32 cellular contexts compared by ENCODE assay signal in the genomic region with DNA sequence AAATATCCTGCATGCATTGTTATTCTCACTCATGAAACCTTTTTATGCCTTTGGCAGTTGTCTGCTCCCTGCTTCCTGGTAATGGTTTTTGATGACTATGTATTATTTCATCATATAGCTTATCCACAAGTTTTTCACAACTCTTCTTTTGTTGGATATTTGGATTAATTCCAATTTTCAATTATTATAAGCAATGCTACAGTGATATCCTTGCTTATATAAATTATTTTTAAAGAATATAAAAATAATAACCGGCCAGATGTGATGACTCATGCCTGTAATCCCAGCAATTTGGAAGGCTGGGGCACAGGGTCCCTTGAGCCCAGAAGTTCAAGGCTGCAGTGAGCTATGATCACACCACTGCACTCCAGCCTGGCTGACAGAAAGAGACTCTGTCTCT. TPM values are rescaled to one million over a fixed set of nuclear protein-coding genes. Genes with fewer than 3 reads are reported as not detected.
A peak's percentile ranks its signal among the peaks of the same experiment; 100 is the strongest.
DNase-seq lines count a peak whose midpoint lies in the region; ATAC-seq and TF ChIP-seq lines count a peak whose summit lies in the region.
"Had no signal": no experiment of that assay in that cellular context is flagged by ENCODE, and none has a peak within 500 bp of the region (broad histone marks: within the 10 kb centered on the region; RNA-seq: fewer than 3 reads in every experiment).

No MANE protein-coding gene starts in this region.

- H4K8ac ChIP-seq in mesenchymal stem cell (ENCODE audit: low read length) = no peak overlapping the region

- CTCF ChIA-PET in A673 (lab: Charles Lee) = no interaction called here

- no peak overlapping the region for H3K4ac ChIP-seq in mesenchymal stem cell (ENCODE audit: low read depth in 1 of 2, low read length in 2 of 2)

- H2BK120ac ChIP-seq in mesenchymal stem cell (ENCODE audit: low read depth, low read length) = no peak overlapping the region

- no peak for TF ChIP-seq POLR2A in lower leg skin (IDR thresholded peaks at IDR 0.05)

- DNase-seq in Right ventricle myocardium superior (no peak), right atrium auricular region (ENCODE audit: low spot score) (no peak), epithelial cell of esophagus (ENCODE audit: low read depth) (peak; percentile 64), mesenchymal stem cell (no peak), BE2C (no peak), lower leg skin (ENCODE audit: low spot score in 2 of 2) (no peak), DMS114 treated with DMSO at 0.1 percent for 48 hours (lab: John Stamatoyannopoulos, UW; ENCODE audit: unreplicated experiment) (no peak), A673 (ENCODE audit: low spot score) (no peak)
- DNase-seq: activated CD4-positive, alpha-beta T cell treated with anti-CD3 and anti-CD28 coated beads, Interleukin-2, amount 50 U/mL, for 4 hours; activated CD8-positive, alpha-beta memory T cell treated with anti-CD3 and anti-CD28 coated beads, Interleukin-2, amount 10 ng/mL, durations not matched to agents 7 days and 5 days; activated gamma-delta T cell treated with Interleukin-2 at 50 U/mL for 16 hours; activated T-cell treated with anti-CD3 and anti-CD28 coated beads, Interleukin-2, amount 50 U/mL, for 4 hours; CD8-positive, alpha-beta T cell; head of caudate nucleus; midbrain; naive thymus-derived CD4-positive, alpha-beta T cell; NCI-H1105; NCI-H187; NCI-H2171; NCI-H510A treated with DMSO at 0.1 percent for 48 hours; OCI-M1 had no signal

- H3K79me1 ChIP-seq in mesenchymal stem cell (replicated peaks; ENCODE audit: low read length, poor library complexity, severe bottlenecking) = no peaks in the 10 kb centered on the region

- H4K91ac ChIP-seq in mesenchymal stem cell (ENCODE audit: low read length) = no peak overlapping the region

- H3K9ac ChIP-seq in mesenchymal stem cell (ENCODE audit: low read length) = peak overlapping the region; percentile 14

- 38% methylated on average over 1 of the region's 1 CpG for WGBS in mesenchymal stem cell
- 28 to 33% methylated on average over 1 of the region's 1 CpG for WGBS in lower leg skin, 2 donors

- H2BK12ac ChIP-seq in mesenchymal stem cell (ENCODE audit: low read length in 2 of 2) = no peak overlapping the region

- no peak overlapping the region for H2AFZ ChIP-seq in mesenchymal stem cell (ENCODE audit: low read depth, low read length)

- no peak overlapping the region for H2BK5ac ChIP-seq in mesenchymal stem cell (ENCODE audit: low read depth, low read length, poor library complexity, severe bottlenecking)

- H2BK15ac ChIP-seq in mesenchymal stem cell (ENCODE audit: low read depth, poor library complexity, severe bottlenecking) = no peak overlapping the region

- H3K4me3 ChIP-seq in right atrium auricular region = no peak overlapping the region
- H3K4me3 ChIP-seq in epithelial cell of esophagus (ENCODE audit: low read length) = no peak overlapping the region
- no peak overlapping the region for H3K4me3 ChIP-seq in mesenchymal stem cell (ENCODE audit: insufficient read depth in 1 of 2, low read depth in 1 of 2, low read length in 2 of 2)
- no peak overlapping the region for H3K4me3 ChIP-seq in BE2C (ENCODE audit: low read depth, low read length)
- no peak overlapping the region for H3K4me3 ChIP-seq in lower leg skin (ENCODE audit: low read depth, poor library complexity, severe bottlenecking)
- no peak overlapping the region for H3K4me3 ChIP-seq in A673 (ENCODE audit: low read depth, low read length, poor library complexity, severe bottlenecking)
- H3K4me3 ChIP-seq: K562, psoas muscle had no signal

- H3K14ac ChIP-seq in mesenchymal stem cell (ENCODE audit: low read length in 2 of 2) = no peak overlapping the region

- no peak overlapping the region for H3K27ac ChIP-seq in right atrium auricular region
- H3K27ac ChIP-seq in mesenchymal stem cell (ENCODE audit: low read length, poor library complexity, severe bottlenecking) = no peak overlapping the region
- no peak overlapping the region for H3K27ac ChIP-seq in A673 (ENCODE audit: low read depth, low read length, poor library complexity, severe bottlenecking)
- H3K27ac ChIP-seq: psoas muscle had no signal

- H3K36me3 ChIP-seq in right atrium auricular region (no peaks in the 10 kb centered on the region), mesenchymal stem cell (ENCODE audit: control insufficient read depth in 1 of 2, insufficient read depth in 2 of 2, low read depth in 1 of 2, low read length in 2 of 2) (no peaks in the 10 kb centered on the region), BE2C (no peaks in the 10 kb centered on the region), A673 (ENCODE audit: insufficient read depth, low read length, poor library complexity, severe bottlenecking) (no peaks in the 10 kb centered on the region)

- no peak overlapping the region for H3K23ac ChIP-seq in mesenchymal stem cell (ENCODE audit: low read length in 2 of 2)

- no peaks in the 10 kb centered on the region for H3K27me3 ChIP-seq in right atrium auricular region
- no peaks in the 10 kb centered on the region for H3K27me3 ChIP-seq in mesenchymal stem cell (ENCODE audit: control insufficient read depth in 1 of 2, insufficient read depth in 1 of 2, low read length in 2 of 2)
- H3K27me3 ChIP-seq in BE2C = peaks cover 10% of the 10 kb centered on the region; the same call in 1 of the 2 replicates
- no peaks in the 10 kb centered on the region for H3K27me3 ChIP-seq in A673 (replicated peaks; ENCODE audit: insufficient read depth, low read depth, low read length, poor library complexity)

- H3K4me2 ChIP-seq in mesenchymal stem cell (ENCODE audit: low read length, poor library complexity, severe bottlenecking) = no peak overlapping the region

- H3K4me1 ChIP-seq in right atrium auricular region (no peaks in the 10 kb centered on the region), mesenchymal stem cell (ENCODE audit: control insufficient read depth, insufficient read depth, low read depth, low read length) (no peaks in the 10 kb centered on the region), BE2C (no peaks in the 10 kb centered on the region), A673 (ENCODE audit: insufficient read depth, low read length, poor library complexity, severe bottlenecking) (no peaks in the 10 kb centered on the region)
- H3K4me1 ChIP-seq: psoas muscle had no signal

- BruUV-seq in A673 (replicated peaks; lab: Mats Ljungman, UMichigan) = no TSS peak

- H3K9me3 ChIP-seq in right atrium auricular region = no peaks in the 10 kb centered on the region
- H3K9me3 ChIP-seq in mesenchymal stem cell (ENCODE audit: control insufficient read depth, low read length) = no peaks in the 10 kb centered on the region
- no peaks in the 10 kb centered on the region; the same call in 1 of the 2 replicates for H3K9me3 ChIP-seq in BE2C
- no peaks in the 10 kb centered on the region for H3K9me3 ChIP-seq in A673 (ENCODE audit: low read depth, low read length, poor library complexity, severe bottlenecking)
- H3K9me3 ChIP-seq: psoas muscle had no signal

- ATAC-seq in Right ventricle myocardium superior (ENCODE audit: poor library complexity) = peak; percentile 63
- ATAC-seq: activated CD8-positive, alpha-beta memory T cell treated with anti-CD3 and anti-CD28 coated beads, Interleukin-2, amount 10 ng/mL, durations not matched to agents 7 days and 5 days; activated T-cell treated with anti-CD3 and anti-CD28 coated beads, Interleukin-2, amount 50 U/mL, for 4 hours; CD8-positive, alpha-beta T cell; K562; naive thymus-derived CD4-positive, alpha-beta T cell; psoas muscle; SK-N-SH treated with all-trans-retinoic acid at 6 μM for 48 hours; stimulated activated effector memory CD8-positive, alpha-beta T cell treated with anti-CD3 and anti-CD28 coated beads, Interleukin-12 subunit alpha, Interleukin-12 subunit beta, amount 100 ng/mL, for 72 hours had no signal

- no peak overlapping the region for H2AK5ac ChIP-seq in mesenchymal stem cell (ENCODE audit: low read length, severe bottlenecking)

- H3K18ac ChIP-seq in mesenchymal stem cell (ENCODE audit: low read depth in 1 of 2, low read length in 2 of 2) = no peak overlapping the region

- POLR2A ChIA-PET in A673 (lab: Charles Lee; ENCODE audit: low non-redundant PET) = no interaction called here

- TF ChIP-seq CTCF in right atrium auricular region (IDR thresholded peaks at IDR 0.05) (no peak), epithelial cell of esophagus (IDR thresholded peaks at IDR 0.05; ENCODE audit: insufficient read depth, low read depth, low read length, missing control alignments) (no peak), BE2C (IDR thresholded peaks at IDR 0.05; ENCODE audit: low read depth, low read length) (no peak), lower leg skin (IDR thresholded peaks at IDR 0.05) (no peak), A673 (conservative IDR thresholded peaks at IDR 0.05; ENCODE audit: low read depth, low read length) (no peak)

- intact Hi-C loops in Right ventricle myocardium superior (cut with DNase I) = no loop called here
- intact Hi-C loops in lower leg skin (cut with DNase I; ENCODE audit: low total_unique reads) = no loop called here
- intact Hi-C loops in A673 (cut with micrococcal nuclease; ENCODE audit: unreplicated experiment) = no loop called here

RNA-seq across cellular contexts. Expression of a gene that starts 47.0 kb away (rescaled TPM):
- total RNA-seq in Right ventricle myocardium superior (not detected), right atrium auricular region (not detected), lower leg skin (not detected), A673 (2021) (not detected in 2 replicates)
- not detected for polyA plus RNA-seq in mesenchymal stem cell (2013, experiment 1 of 2)
- polyA plus RNA-seq in mesenchymal stem cell (2013, experiment 2 of 2) = not detected
- not detected for polyA plus RNA-seq in BE2C (2012; ENCODE audit: insufficient read depth, insufficient read length, low read depth)
- total RNA-seq: A172; activated CD8-positive, alpha-beta memory T cell treated with anti-CD3 and anti-CD28 coated beads, Interleukin-2, amount 10 ng/mL, durations not matched to agents 7 days and 5 days; activated T-cell treated with anti-CD3 and anti-CD28 coated beads, Interleukin-2, amount 50 U/mL, for 4 hours; CD8-positive, alpha-beta T cell; Daoy; dermis microvascular lymphatic vessel endothelial cell; HT-29; K562; liver; M059J; naive thymus-derived CD4-positive, alpha-beta T cell; psoas muscle; subcutaneous adipose tissue had no signal
- polyA plus RNA-seq: K562; liver; naive thymus-derived CD4-positive, alpha-beta T cell; psoas muscle had no signal
